In genomic region chr7:33053716-33054115, GRCh38 we compare ENCODE assay signal across 1 cellular context.
TF ChIP-seq lines count a peak whose summit lies in the region.

No MANE protein-coding gene starts in this region.

TF ChIP-seq in GM23338, 12 proteins besides CTCF, POLR2A, EP300 and RAD21:
- TF ChIP-seq ETS1 (IDR thresholded peaks at IDR 0.05) (no peak), JUNB (IDR thresholded peaks at IDR 0.05; ENCODE audit: unreplicated experiment) (no peak), CREB1 (CRISPR knock-in tag; IDR thresholded peaks at IDR 0.05; ENCODE audit: low read depth) (no peak), NANOG (IDR thresholded peaks at IDR 0.05; ENCODE audit: borderline replicate concordance) (no peak)
